In the genomic region with DNA sequence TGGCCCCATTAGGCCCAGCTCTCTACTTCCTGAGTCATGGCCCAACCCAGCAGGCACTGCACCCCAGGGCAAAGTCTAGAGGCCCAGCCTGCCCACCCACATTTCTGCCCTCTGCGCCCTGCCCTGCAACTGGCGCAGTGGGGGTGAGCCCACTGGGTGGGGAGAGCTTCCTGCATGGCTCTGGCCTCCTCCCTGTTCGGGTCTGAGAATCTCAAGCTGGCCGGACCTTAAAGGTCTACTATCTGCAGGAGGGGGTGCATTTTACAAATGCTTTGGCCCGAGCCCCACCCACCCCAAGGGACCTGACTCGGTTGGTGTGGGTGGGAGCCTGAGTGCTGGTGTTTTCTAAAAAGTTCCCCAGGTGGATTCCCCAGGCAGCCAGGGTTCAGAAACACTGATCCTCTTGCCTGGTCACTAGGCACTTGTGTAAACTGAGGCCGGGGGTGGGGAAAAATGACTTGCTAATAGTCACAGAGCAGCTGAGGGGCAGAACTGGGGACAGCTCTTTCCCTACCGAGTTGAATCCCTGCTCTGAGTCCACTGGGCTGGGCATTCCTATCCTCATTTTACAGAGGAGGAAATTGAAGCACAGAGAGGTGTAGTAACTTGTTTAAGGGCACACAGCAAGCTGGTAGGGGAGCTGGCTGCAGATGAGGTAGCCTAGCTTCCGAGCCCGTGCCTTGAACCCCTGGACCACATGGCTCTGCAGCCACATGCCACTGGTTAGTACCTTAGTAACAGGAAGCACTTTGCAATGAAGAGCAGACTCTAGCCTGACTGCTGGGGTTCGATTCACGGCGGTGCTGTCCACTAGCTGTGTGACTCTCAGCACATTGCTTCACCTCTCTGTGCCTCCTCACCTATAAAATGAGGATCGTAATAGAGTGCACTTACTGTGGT, we compare ENCODE assay signal across 9 cellular contexts. TPM values are rescaled to one million over a fixed set of nuclear protein-coding genes. Genes with fewer than 3 reads are reported as not detected.
A peak's percentile ranks its signal among the peaks of the same experiment; 100 is the strongest.
DNase-seq lines count a peak whose midpoint lies in the region; ATAC-seq and TF ChIP-seq lines count a peak whose summit lies in the region.
"Had no signal": no experiment of that assay in that cellular context is flagged by ENCODE, and none has a peak within 500 bp of the region (broad histone marks: within the 10 kb centered on the region; RNA-seq: fewer than 3 reads in every experiment).

No MANE protein-coding gene starts in this region.

- H3K9me2 ChIP-seq in hepatocyte (replicated peaks; ENCODE audit: insufficient read depth) = no peaks in the 10 kb centered on the region

- H3K27me3 ChIP-seq in hepatocyte = no peaks in the 10 kb centered on the region

- no peak overlapping the region for H2AFZ ChIP-seq in hepatocyte

- ATAC-seq in GM21360 (IDR thresholded peaks at IDR 0.05; ENCODE audit: unreplicated experiment) (peak; percentile 34), HG03565 (IDR thresholded peaks at IDR 0.05; ENCODE audit: unreplicated experiment) (peak; percentile 21), HG03439 (IDR thresholded peaks at IDR 0.05; ENCODE audit: unreplicated experiment) (no peak)

- H3K9me3 ChIP-seq in hepatocyte (ENCODE audit: low read depth) = no peaks in the 10 kb centered on the region

- 87% methylated on average over 13 of the region's 14 CpGs for WGBS in hepatocyte (ENCODE audit: low lambda C conversion rate, missing lambda C conversion rate)

- H3K4me2 ChIP-seq in hepatocyte = no peak overlapping the region

- no peaks in the 10 kb centered on the region for H3K36me3 ChIP-seq in hepatocyte (replicated peaks; ENCODE audit: insufficient read depth, low read depth)

- peak; percentile 66 for DNase-seq in GM12865 (ENCODE audit: low read depth)
- DNase-seq in hepatocyte (ENCODE audit: low spot score) = peak; percentile 32
- no peak for DNase-seq in ureter (ENCODE audit: low spot score)
- DNase-seq in SIG-M5 (lab: John Stamatoyannopoulos, UW) = no peak
- DNase-seq in SKM-1 treated with dmso at 0.1 percent for 144 hours (lab: John Stamatoyannopoulos, UW; ENCODE audit: unreplicated experiment) = no peak
- DNase-seq: MM.1S had no signal

- no peaks in the 10 kb centered on the region for H4K20me1 ChIP-seq in hepatocyte (ENCODE audit: insufficient read depth, poor library complexity, severe bottlenecking)

- peaks cover 11% of the 10 kb centered on the region for H3K4me1 ChIP-seq in hepatocyte (ENCODE audit: insufficient read depth)

- no peak for TF ChIP-seq CTCF in GM12865 (IDR thresholded peaks at IDR 0.05; ENCODE audit: insufficient read depth, low read depth, low read length, missing control alignments)
- no peak for TF ChIP-seq CTCF in hepatocyte (IDR thresholded peaks at IDR 0.05; ENCODE audit: poor library complexity)

- no peak overlapping the region for H3K27ac ChIP-seq in hepatocyte

- H3K79me2 ChIP-seq in hepatocyte = no peaks in the 10 kb centered on the region

- no peak overlapping the region for H3K4me3 ChIP-seq in GM12865 (ENCODE audit: low read depth, low read length)
- no peak overlapping the region for H3K4me3 ChIP-seq in hepatocyte

RNA-seq across cellular contexts. Expression of gene CD82, which starts 36.3 kb away (rescaled TPM):
- total RNA-seq in hepatocyte = 32.8 and 38.7 TPM in 2 replicates
- polyA plus RNA-seq in hepatocyte = 157 and 202 TPM in 2 replicates
- total RNA-seq in ureter = 148 TPM

Comparison
In these comparisons a context has a peak if more than half of its experiments do, and no peak if none do; other contexts are left out.
1. DNase-seq: peak in GM12865 (single experiment) and hepatocyte (single experiment); none in ureter (single experiment), SIG-M5 (single experiment) and SKM-1 treated with dmso at 0.1 percent for 144 hours (single experiment).